Comparison of ENCODE assay signal across 8 cellular contexts in the genomic region with DNA sequence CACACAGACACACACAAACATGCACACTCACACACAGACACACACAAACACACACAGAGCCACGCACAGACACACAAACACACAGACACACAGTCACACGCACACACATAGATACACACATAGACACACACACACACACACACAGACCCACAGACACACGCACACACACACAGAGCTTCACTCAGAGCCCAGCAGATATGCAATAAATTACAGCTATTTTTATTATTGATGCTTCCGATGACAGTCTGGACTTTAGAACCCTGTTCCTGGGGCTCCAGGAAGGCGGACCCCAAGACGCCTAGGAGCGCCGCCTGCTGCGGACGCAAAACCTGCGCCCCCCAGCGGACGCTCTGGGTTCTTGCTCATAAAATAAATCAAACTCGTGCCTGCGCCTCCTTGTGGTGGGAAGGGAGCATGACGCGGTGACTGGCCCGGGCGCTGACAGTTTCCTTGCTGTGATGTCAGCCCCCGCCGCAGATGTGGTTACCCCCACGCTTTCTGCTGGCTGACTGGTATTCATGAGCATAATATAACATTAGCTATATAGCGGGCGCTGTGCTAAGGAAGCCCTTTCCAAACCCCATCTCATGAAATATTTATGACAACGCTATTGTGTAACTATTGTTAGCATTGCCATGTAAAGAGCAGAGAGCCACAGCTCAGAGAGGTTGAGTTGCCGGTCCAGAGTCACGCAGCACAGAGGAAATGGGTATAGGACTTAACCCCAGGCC.
DNase-seq lines count a peak whose midpoint lies in the region; ATAC-seq, FAIRE-seq and TF ChIP-seq lines count a peak whose summit lies in the region.

No MANE protein-coding gene starts in this region.

- H3K4me1 ChIP-seq in astrocyte (ENCODE audit: insufficient read depth, low read length) (peaks cover 13% of the 10 kb centered on the region), small intestine (ENCODE audit: control insufficient read depth in 2 of 2, insufficient read depth in 1 of 2, low read depth in 1 of 2, low read length in 1 of 2) (peaks cover 0 to 2% of the 10 kb centered on the region in 2 donors)

- WGBS in small intestine, 3 donors: 7 to 11% (median 9%) methylated on average over 27 of the region's 27 CpGs

- H3K4me1 Mint-ChIP-seq in astrocyte (ENCODE audit: low read depth, unreplicated experiment): peaks cover 20% of the 10 kb centered on the region

- no peaks in the 10 kb centered on the region for H4K20me1 ChIP-seq in astrocyte (ENCODE audit: insufficient read depth, low read length)

- H3K4me3 Mint-ChIP-seq in astrocyte (ENCODE audit: unreplicated experiment): no peak overlapping the region

- DNase-seq in GM12891 (ENCODE audit: insufficient read length, low spot score) (no peak), NCI-H2029 treated with DMSO at 0.1 percent for 48 hours (lab: John Stamatoyannopoulos, UW) (peak; percentile 43), T1000 (lab: John Stamatoyannopoulos, UW) (peak; percentile 65), astrocyte (ENCODE audit: low read depth) (peak; percentile 59), hippocampal formation (lab: John Stamatoyannopoulos, UW) (peak; percentile 63 to 67), small intestine (peak; percentile 86)

- no peak overlapping the region for H3K27ac Mint-ChIP-seq in astrocyte (ENCODE audit: unreplicated experiment)

- H2AFZ ChIP-seq in astrocyte (ENCODE audit: low read depth, low read length): peak overlapping the region; percentile 52

- peaks cover 3% of the 10 kb centered on the region for H3K9me3 Mint-ChIP-seq in astrocyte (ENCODE audit: unreplicated experiment)

- H3K4me2 ChIP-seq in astrocyte (ENCODE audit: low read length): peak overlapping the region; percentile 77

- TF ChIP-seq POLR2A in GM12891 (IDR thresholded peaks at IDR 0.05; ENCODE audit: low read depth, low read length): no peak

- H3K9ac ChIP-seq in astrocyte (ENCODE audit: low read length): no peak overlapping the region

- H3K4me3 ChIP-seq in astrocyte (ENCODE audit: insufficient read depth, low read depth, low read length): peak overlapping the region; percentile 18
- H3K4me3 ChIP-seq in small intestine (ENCODE audit: low read depth in 1 of 2, low read length in 2 of 2): no peak overlapping the region

- H3K79me2 ChIP-seq in astrocyte (ENCODE audit: insufficient read depth, low read length): no peaks in the 10 kb centered on the region

- H3K27me3 Mint-ChIP-seq in astrocyte (ENCODE audit: low read depth, unreplicated experiment): peaks cover 16% of the 10 kb centered on the region

- TF ChIP-seq CTCF in astrocyte (IDR thresholded peaks at IDR 0.05; ENCODE audit: insufficient read depth, low read depth, low read length): peak; percentile 99

- ATAC-seq in HG02970 (IDR thresholded peaks at IDR 0.05; ENCODE audit: low FRiP score, unreplicated experiment) (peak; percentile 33), GM21737 (IDR thresholded peaks at IDR 0.05; ENCODE audit: unreplicated experiment) (no peak)

- H3K36me3 Mint-ChIP-seq in astrocyte (ENCODE audit: low read depth, unreplicated experiment): no peaks in the 10 kb centered on the region

- H3K36me3 ChIP-seq in astrocyte (ENCODE audit: insufficient read depth, low read length) (no peaks in the 10 kb centered on the region), small intestine (ENCODE audit: control insufficient read depth in 2 of 2, insufficient read depth in 2 of 2, low read length in 2 of 2) (no peaks in the 10 kb centered on the region)

- FAIRE-seq in GM12891 (lab: Jason Lieb, UNC) (peak; percentile 94), astrocyte (lab: Jason Lieb, UNC) (no peak), small intestine (lab: Jason Lieb, UNC) (no peak)

- H3K27me3 ChIP-seq in astrocyte (ENCODE audit: insufficient read depth, low read length) (peaks cover 32% of the 10 kb centered on the region), small intestine (ENCODE audit: control insufficient read depth in 2 of 2, insufficient read depth in 2 of 2, low read length in 2 of 2) (peaks cover 0 to 1% of the 10 kb centered on the region in 2 donors)

- no peak overlapping the region for H3K27ac ChIP-seq in astrocyte (ENCODE audit: low read depth, low read length)
- no peak overlapping the region for H3K27ac ChIP-seq in small intestine (ENCODE audit: low read depth in 1 of 2, low read length in 1 of 2)

- H3K9me3 ChIP-seq in astrocyte (ENCODE audit: insufficient read depth, low read depth, low read length): no peaks in the 10 kb centered on the region
- H3K9me3 ChIP-seq in small intestine (ENCODE audit: control insufficient read depth, low read depth): no peaks in the 10 kb centered on the region

TF ChIP-seq in GM12891, 5 proteins besides CTCF, POLR2A, EP300 and RAD21:
- TF ChIP-seq SPI1 (IDR thresholded peaks at IDR 0.05; ENCODE audit: low read depth, low read length): no peak
- peak; percentile 83 for TF ChIP-seq PAX5 (IDR thresholded peaks at IDR 0.05; ENCODE audit: insufficient read depth, low read length, severe bottlenecking)
- peak; percentile 79; the same call in 1 of the 2 replicates for TF ChIP-seq POU2F2 (IDR thresholded peaks at IDR 0.05; ENCODE audit: low read depth, low read length)
- no peak for TF ChIP-seq TAF1 (IDR thresholded peaks at IDR 0.05; ENCODE audit: low read depth, low read length)
- TF ChIP-seq POLR2AphosphoS5 (IDR thresholded peaks at IDR 0.05; ENCODE audit: low read depth, low read length): no peak
